Comparison of ENCODE assay signal across 8 cellular contexts in genomic region chr5:119343766-119344165, GRCh38. TPM values are rescaled to one million over a fixed set of nuclear protein-coding genes. Genes with fewer than 3 reads are reported as not detected.
A peak's percentile ranks its signal among the peaks of the same experiment; 100 is the strongest.
DNase-seq lines count a peak whose midpoint lies in the region; ATAC-seq and TF ChIP-seq lines count a peak whose summit lies in the region.

No MANE protein-coding gene starts in this region.

- peaks cover 2% of the 10 kb centered on the region for H3K36me3 Mint-ChIP-seq in mesothelial cell of epicardium

- peaks cover 34% of the 10 kb centered on the region for H3K4me1 Mint-ChIP-seq in mesothelial cell of epicardium

- peaks cover 2% of the 10 kb centered on the region for H3K4me1 ChIP-seq in fibroblast of lung (ENCODE audit: control insufficient read depth, extremely low read depth, insufficient read depth, low read length)

- H3K9ac ChIP-seq in fibroblast of lung (ENCODE audit: insufficient read depth, low read length) = no peak overlapping the region

- no peaks in the 10 kb centered on the region for H4K20me1 ChIP-seq in fibroblast of lung (ENCODE audit: control insufficient read depth, extremely low read depth, insufficient read depth, low read length)

- H3K4me3 ChIP-seq in fibroblast of lung (replicated peaks in 1 of 4; ENCODE audit: control extremely low read depth in 1 of 4, insufficient read depth in 1 of 4, low read depth in 3 of 4, low read length in 4 of 4) = no peak overlapping the region

- no peak for TF ChIP-seq CTCF in fibroblast of lung (conservative IDR thresholded peaks at IDR 0.05 in 1 of 2, IDR thresholded peaks at IDR 0.05 in 1 of 2; ENCODE audit: low read depth in 1 of 2, low read length in 2 of 2)
- no peak for TF ChIP-seq CTCF in mesothelial cell of epicardium (IDR thresholded peaks at IDR 0.05; ENCODE audit: unreplicated experiment)

- no peaks in the 10 kb centered on the region for H3K36me3 ChIP-seq in fibroblast of lung (ENCODE audit: control insufficient read depth, insufficient read depth, low read length)

- no peaks in the 10 kb centered on the region for H3K79me2 ChIP-seq in fibroblast of lung (ENCODE audit: control insufficient read depth, insufficient read depth, low read length)

- H3K9me3 ChIP-seq in fibroblast of lung (ENCODE audit: control insufficient read depth, insufficient read depth, low read depth, low read length) = no peaks in the 10 kb centered on the region

- H2AFZ ChIP-seq in fibroblast of lung (ENCODE audit: low read length) = no peak overlapping the region

- H3K27ac ChIP-seq in fibroblast of lung (ENCODE audit: insufficient read depth, low read length) = no peak overlapping the region

- no peak overlapping the region for H3K27ac Mint-ChIP-seq in mesothelial cell of epicardium

- peak; percentile 90 for DNase-seq in CD1c-positive myeloid dendritic cell (ENCODE audit: extremely low spot score)
- DNase-seq in fibroblast of lung (ENCODE audit: low read depth in 2 of 2) = peak; percentile 60 to 88
- no peak for DNase-seq in DMS53 (lab: John Stamatoyannopoulos, UW)
- DNase-seq in NCI-H226 = no peak
- DNase-seq in mesothelial cell of epicardium (ENCODE audit: low spot score in 2 of 2, unreplicated experiment in 2 of 2) = no peak
- DNase-seq in NCI-H1417 treated with DMSO at 0.1 percent for 48 hours (lab: John Stamatoyannopoulos, UW) = no peak

- H3K27me3 ChIP-seq in fibroblast of lung (ENCODE audit: control insufficient read depth, insufficient read depth, low read length) = no peaks in the 10 kb centered on the region

- H3K27me3 Mint-ChIP-seq in mesothelial cell of epicardium (ENCODE audit: low read depth) = no peaks in the 10 kb centered on the region

- no peak overlapping the region for H3K4me2 ChIP-seq in fibroblast of lung (ENCODE audit: extremely low read depth, insufficient read depth, low read length)

- ATAC-seq in GM21717 (IDR thresholded peaks at IDR 0.05; ENCODE audit: unreplicated experiment) = peak; percentile 18

- no peaks in the 10 kb centered on the region for H3K9me3 Mint-ChIP-seq in mesothelial cell of epicardium

- H3K4me3 Mint-ChIP-seq in mesothelial cell of epicardium = no peak overlapping the region

TF ChIP-seq in PFSK-1, 5 proteins besides CTCF, POLR2A, EP300 and RAD21:
- TF ChIP-seq SIN3A (IDR thresholded peaks at IDR 0.05; ENCODE audit: borderline replicate concordance, insufficient read depth, low read length) = no peak
- TF ChIP-seq REST (IDR thresholded peaks at IDR 0.05; ENCODE audit: insufficient read depth in 1 of 2, low read depth in 2 of 2, low read length in 2 of 2) = no peak
- TF ChIP-seq POLR2AphosphoS5 (IDR thresholded peaks at IDR 0.05; ENCODE audit: low read depth, low read length) = peak; percentile 18; the same call in 1 of the 2 replicates

RNA-seq across cellular contexts. Expression of gene TNFAIP8, which starts 12.1 kb away (rescaled TPM):
- 21.4 TPM for polyA plus RNA-seq in PFSK-1 (2012; ENCODE audit: insufficient read length, low read depth)
- total RNA-seq in fibroblast of lung = 30.6 and 37.7 TPM in 2 replicates
- polyA plus RNA-seq in fibroblast of lung = 23.8 and 36.7 TPM in 2 replicates
- 19.8 and 25.7 TPM in 2 replicates for polyA plus RNA-seq in fibroblast of lung (2012)
- polyA minus RNA-seq in fibroblast of lung (ENCODE audit: low replicate concordance) = 0.74 and 3.5 TPM in 2 replicates
- 26.5 to 33.3 TPM (median 28.6 TPM) in 3 replicates for total RNA-seq in mesothelial cell of epicardium

Comparison
In these comparisons a context has a peak if more than half of its experiments do, and no peak if none do; other contexts are left out.
1. DNase-seq: peak in CD1c-positive myeloid dendritic cell (single experiment) and fibroblast of lung (2 of 2); none in DMS53 (single experiment), NCI-H226 (single experiment), mesothelial cell of epicardium (0 of 2) and NCI-H1417 treated with DMSO at 0.1 percent for 48 hours (single experiment).